In genomic region chr5:163190283-163190682, GRCh38 we compare ENCODE assay signal across 18 cellular contexts.
A peak's percentile ranks its signal among the peaks of the same experiment; 100 is the strongest.
DNase-seq lines count a peak whose midpoint lies in the region; ATAC-seq, FAIRE-seq and TF ChIP-seq lines count a peak whose summit lies in the region.
"Had no signal": no experiment of that assay in that cellular context is flagged by ENCODE, and none has a peak within 500 bp of the region (broad histone marks: within the 10 kb centered on the region; RNA-seq: fewer than 3 reads in every experiment).

No MANE protein-coding gene starts in this region.

- H3K4me3 ChIP-seq in right lobe of liver, result no peak overlapping the region
- H3K4me3 ChIP-seq: gastroesophageal sphincter, upper lobe of right lung had no signal

- intact Hi-C loops in right lobe of liver (cut with DNase I), result no loop called here

- no peaks in the 10 kb centered on the region for H3K27me3 ChIP-seq in right lobe of liver
- H3K27me3 ChIP-seq: gastroesophageal sphincter, upper lobe of right lung had no signal

- H3K4me1 ChIP-seq in right lobe of liver, result no peaks in the 10 kb centered on the region
- H3K4me1 ChIP-seq: gastroesophageal sphincter, upper lobe of right lung had no signal

- no peak overlapping the region for H3K27ac Mint-ChIP-seq in natural killer cell treated with Interleukin-12 subunit alpha and Interleukin-12 subunit beta and Interleukin-15 and Interleukin-18, amount 100 ng/mL, for 72 hours
- H3K27ac Mint-ChIP-seq: activated naive CD8-positive, alpha-beta T cell; stimulated activated naive CD8-positive, alpha-beta T cell treated with anti-CD3 and anti-CD28 coated beads, Interleukin-15, Interleukin-2, amounts not matched to agents 100 ng/mL and 50 ng/mL, for 24 hours had no signal

- ATAC-seq in GM19043 (IDR thresholded peaks at IDR 0.05; ENCODE audit: low read depth, unreplicated experiment) (peak; percentile 73), HG02852 (IDR thresholded peaks at IDR 0.05; ENCODE audit: unreplicated experiment) (peak; percentile 62), HG03558 (IDR thresholded peaks at IDR 0.05; ENCODE audit: extremely low read depth, unreplicated experiment) (peak; percentile 50), right lobe of liver (no peak)
- ATAC-seq in natural killer cell treated with Interleukin-12 subunit alpha and Interleukin-12 subunit beta and Interleukin-15 and Interleukin-18, amount 100 ng/mL, for 72 hours, result no peak
- ATAC-seq: gastroesophageal sphincter, upper lobe of right lung had no signal

- H3K9me3 ChIP-seq in right lobe of liver, result no peaks in the 10 kb centered on the region
- H3K9me3 ChIP-seq: gastroesophageal sphincter, upper lobe of right lung had no signal

- H3K4me1 Mint-ChIP-seq in natural killer cell treated with Interleukin-12 subunit alpha and Interleukin-12 subunit beta and Interleukin-15 and Interleukin-18, amount 100 ng/mL, for 72 hours (ENCODE audit: low read depth in 2 of 2), result no peaks in the 10 kb centered on the region

- DNase-seq in GM12892 (ENCODE audit: insufficient read length) (no peak), retina (no peak), NOMO-1 (lab: John Stamatoyannopoulos, UW; ENCODE audit: unreplicated experiment in 2 of 2) (no peak), right lobe of liver (no peak)
- DNase-seq in natural killer cell treated with Interleukin-12 subunit alpha and Interleukin-12 subunit beta and Interleukin-15 and Interleukin-18, amount 100 ng/mL, for 72 hours (ENCODE audit: low spot score), result no peak
- DNase-seq: activated CD4-positive, alpha-beta T cell treated with anti-CD3 and anti-CD28 coated beads, Interleukin-2, amount 50 U/mL, for 4 hours; activated T-cell treated with anti-CD3 and anti-CD28 coated beads, Interleukin-2, amount 50 U/mL, for 48 hours; NCI-H2227 treated with DMSO at 0.1 percent for 48 hours; SW 1271; upper lobe of right lung had no signal

- H3K36me3 ChIP-seq in right lobe of liver, result no peaks in the 10 kb centered on the region
- H3K36me3 ChIP-seq: gastroesophageal sphincter, upper lobe of right lung had no signal

- H3K27ac ChIP-seq in right lobe of liver, result no peak overlapping the region
- H3K27ac ChIP-seq: epithelial cell of prostate, gastroesophageal sphincter, upper lobe of right lung had no signal

- peak; percentile 5 for FAIRE-seq in GM12892 (lab: Jason Lieb, UNC)
- FAIRE-seq: A204.1 had no signal

- H3K27me3 Mint-ChIP-seq in natural killer cell treated with Interleukin-12 subunit alpha and Interleukin-12 subunit beta and Interleukin-15 and Interleukin-18, amount 100 ng/mL, for 72 hours, result no peaks in the 10 kb centered on the region
- H3K27me3 Mint-ChIP-seq: activated naive CD8-positive, alpha-beta T cell; stimulated activated naive CD8-positive, alpha-beta T cell treated with anti-CD3 and anti-CD28 coated beads, Interleukin-15, Interleukin-2, amounts not matched to agents 100 ng/mL and 50 ng/mL, for 24 hours had no signal

- no peaks in the 10 kb centered on the region for H3K36me3 Mint-ChIP-seq in natural killer cell treated with Interleukin-12 subunit alpha and Interleukin-12 subunit beta and Interleukin-15 and Interleukin-18, amount 100 ng/mL, for 72 hours
- H3K36me3 Mint-ChIP-seq: activated naive CD8-positive, alpha-beta T cell had no signal

- no peak overlapping the region for H3K4me3 Mint-ChIP-seq in natural killer cell treated with Interleukin-12 subunit alpha and Interleukin-12 subunit beta and Interleukin-15 and Interleukin-18, amount 100 ng/mL, for 72 hours
- H3K4me3 Mint-ChIP-seq: activated naive CD8-positive, alpha-beta T cell; stimulated activated naive CD8-positive, alpha-beta T cell treated with anti-CD3 and anti-CD28 coated beads, Interleukin-15, Interleukin-2, amounts not matched to agents 100 ng/mL and 50 ng/mL, for 24 hours had no signal

- 62% methylated on average over 3 of the region's 3 CpGs for WGBS in right lobe of liver (ENCODE audit: insufficient coverage, low coverage, low lambda C conversion rate, missing lambda C conversion rate)

- peaks cover 13% of the 10 kb centered on the region for H3K9me3 Mint-ChIP-seq in natural killer cell treated with Interleukin-12 subunit alpha and Interleukin-12 subunit beta and Interleukin-15 and Interleukin-18, amount 100 ng/mL, for 72 hours

- TF ChIP-seq POLR2A in GM12892 (IDR thresholded peaks at IDR 0.05; ENCODE audit: low read depth, low read length) (no peak), right lobe of liver (IDR thresholded peaks at IDR 0.05) (no peak)

- no peak for TF ChIP-seq CTCF in right lobe of liver (IDR thresholded peaks at IDR 0.05)

Comparison
In these comparisons a context has a peak if more than half of its experiments do, and no peak if none do; other contexts are left out.
1. ATAC-seq: peak in GM19043 (single experiment), HG02852 (single experiment) and HG03558 (single experiment); none in right lobe of liver (0 of 4) and natural killer cell treated with Interleukin-12 subunit alpha and Interleukin-12 subunit beta and Interleukin-15 and Interleukin-18, amount 100 ng/mL, for 72 hours (0 of 2).